ENCODE assay signal across 19 cellular contexts in genomic region chr5:113255105-113255504, GRCh38.
"Had no signal": no experiment of that assay in that cellular context is flagged by ENCODE, and none has a peak within 500 bp of the region (broad histone marks: within the 10 kb centered on the region; RNA-seq: fewer than 3 reads in every experiment).

No MANE protein-coding gene starts in this region.

- H3K36me3 ChIP-seq: gastrocnemius medialis, neural progenitor cell, prostate gland, SJCRH30 had no signal

- H3K4me3 ChIP-seq: gastrocnemius medialis, neural progenitor cell, prostate gland, SJCRH30 had no signal

- H3K27me3 ChIP-seq: gastrocnemius medialis, neural progenitor cell, SJCRH30 had no signal

- H3K27me3 Mint-ChIP-seq: type B pancreatic cell had no signal

- H3K27ac ChIP-seq: gastrocnemius medialis, neural progenitor cell, prostate gland, SJCRH30 had no signal

- H3K27ac Mint-ChIP-seq: activated naive CD4-positive, alpha-beta T cell treated with anti-CD3 and anti-CD28 coated beads, Interleukin-2, amount 10 ng/mL, durations not matched to agents 7 days and 5 days; effector memory CD8-positive, alpha-beta T cell; neural progenitor cell; stimulated activated naive B cell treated with anti-CD40 and anti-IgM and Interleukin-4, amounts not matched to agents 10 μg/mL and 1 μg/mL and 100 μg/mL, for 72 hours; type B pancreatic cell had no signal

- H3K36me3 Mint-ChIP-seq: activated naive CD4-positive, alpha-beta T cell treated with anti-CD3 and anti-CD28 coated beads, Interleukin-2, amount 10 ng/mL, durations not matched to agents 7 days and 5 days; neural progenitor cell; stimulated activated naive B cell treated with anti-CD40 and anti-IgM and Interleukin-4, amounts not matched to agents 10 μg/mL and 1 μg/mL and 100 μg/mL, for 72 hours had no signal

- H3K9me3 ChIP-seq: gastrocnemius medialis, prostate gland had no signal

- ATAC-seq: effector memory CD8-positive, alpha-beta T cell; gastrocnemius medialis; left lobe of liver; right cardiac atrium; stimulated activated naive B cell treated with anti-CD40 and anti-IgM and Interleukin-4, amounts not matched to agents 10 μg/mL and 1 μg/mL and 100 μg/mL, for 72 hours had no signal

- H3K4me3 Mint-ChIP-seq: activated naive CD4-positive, alpha-beta T cell treated with anti-CD3 and anti-CD28 coated beads, Interleukin-2, amount 10 ng/mL, durations not matched to agents 7 days and 5 days; effector memory CD8-positive, alpha-beta T cell; neural progenitor cell; stimulated activated naive B cell treated with anti-CD40 and anti-IgM and Interleukin-4, amounts not matched to agents 10 μg/mL and 1 μg/mL and 100 μg/mL, for 72 hours; type B pancreatic cell had no signal

- H3K9me3 Mint-ChIP-seq: activated naive CD4-positive, alpha-beta T cell treated with anti-CD3 and anti-CD28 coated beads, Interleukin-2, amount 10 ng/mL, durations not matched to agents 7 days and 5 days; effector memory CD8-positive, alpha-beta T cell; stimulated activated naive B cell treated with anti-CD40 and anti-IgM and Interleukin-4, amounts not matched to agents 10 μg/mL and 1 μg/mL and 100 μg/mL, for 72 hours; type B pancreatic cell had no signal

- H3K4me1 Mint-ChIP-seq: activated naive CD4-positive, alpha-beta T cell treated with anti-CD3 and anti-CD28 coated beads, Interleukin-2, amount 10 ng/mL, durations not matched to agents 7 days and 5 days; stimulated activated naive B cell treated with anti-CD40 and anti-IgM and Interleukin-4, amounts not matched to agents 10 μg/mL and 1 μg/mL and 100 μg/mL, for 72 hours had no signal

- DNase-seq: activated CD4-positive, alpha-beta T cell treated with anti-CD3 and anti-CD28 coated beads, Interleukin-2, amount 50 U/mL, for 1 hour; activated CD8-positive, alpha-beta memory T cell treated with anti-CD3 and anti-CD28 coated beads, Interleukin-2, amount 50 U/mL, for 4 hours; activated effector memory CD4-positive, alpha-beta T cell treated with Interleukin-2 at 50 U/mL for 16 hours; activated naive CD4-positive, alpha-beta T cell treated with anti-CD3 and anti-CD28 coated beads, Interleukin-2, amount 10 ng/mL, durations not matched to agents 7 days and 5 days; activated T-cell treated with anti-CD3 and anti-CD28 coated beads, Interleukin-2, amount 50 U/mL, for 48 hours; effector memory CD8-positive, alpha-beta T cell; gastrocnemius medialis; head of caudate nucleus; kidney; right cardiac atrium; stimulated activated CD4-positive, alpha-beta T cell treated with anti-CD3 and anti-CD28 coated beads, Interleukin-4, amount 100 ng/mL, for 24 hours; stimulated activated naive B cell treated with anti-CD40 and anti-IgM and Interleukin-4, amounts not matched to agents 10 μg/mL and 1 μg/mL and 100 μg/mL, for 72 hours; substantia nigra; T1000 had no signal

- H3K4me1 ChIP-seq: neural progenitor cell, prostate gland had no signal
